In the genomic region with DNA sequence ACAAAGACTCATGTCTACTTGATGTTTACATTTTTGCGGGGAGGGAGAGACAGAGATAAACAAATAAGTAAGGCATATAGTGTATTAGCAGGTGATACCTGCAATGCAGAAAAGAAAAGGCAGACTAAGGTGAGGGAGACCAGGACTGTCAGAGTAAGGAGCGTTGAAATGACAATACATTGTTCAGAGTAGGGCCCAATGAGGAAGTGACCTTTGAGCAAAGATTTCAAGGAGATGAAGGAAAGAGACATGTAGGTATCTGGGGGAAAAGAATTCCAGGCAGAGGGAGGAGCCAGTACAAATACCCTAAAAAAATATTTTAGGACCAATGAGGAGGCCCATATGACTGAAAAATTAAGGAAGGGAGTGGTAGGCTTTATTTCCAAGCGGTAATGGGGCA, we compare ENCODE assay signal across 18 cellular contexts.
A peak's percentile ranks its signal among the peaks of the same experiment; 100 is the strongest.
DNase-seq lines count a peak whose midpoint lies in the region; ATAC-seq and TF ChIP-seq lines count a peak whose summit lies in the region.
"Had no signal": no experiment of that assay in that cellular context is flagged by ENCODE, and none has a peak within 500 bp of the region (broad histone marks: within the 10 kb centered on the region; RNA-seq: fewer than 3 reads in every experiment).

No MANE protein-coding gene starts in this region.

- no peaks in the 10 kb centered on the region for H3K27me3 Mint-ChIP-seq in activated CD4-positive, alpha-beta T cell treated with anti-CD3 and anti-CD28 coated beads, Interleukin-2, amount 10 ng/mL, durations not matched to agents 24 days and 14 days
- no peaks in the 10 kb centered on the region for H3K27me3 Mint-ChIP-seq in T-helper 17 cell

- H3K4me2 ChIP-seq in DND-41 (ENCODE audit: insufficient read depth, low read length), result no peak overlapping the region
- H3K4me2 ChIP-seq: A549, BLaER1 had no signal

- H3K27ac ChIP-seq in DND-41 (ENCODE audit: low read length) (0 out of 2 replicates have a peak overlapping the region, but pooled peaks have one; percentile 26), A673 (ENCODE audit: low read depth, low read length, poor library complexity, severe bottlenecking) (no peak overlapping the region)
- H3K27ac ChIP-seq: 22Rv1, A549, BLaER1, GM23248 had no signal

- H3K9me3 Mint-ChIP-seq in activated CD4-positive, alpha-beta T cell treated with anti-CD3 and anti-CD28 coated beads, Interleukin-2, amount 10 ng/mL, durations not matched to agents 24 days and 14 days, result no peaks in the 10 kb centered on the region
- H3K9me3 Mint-ChIP-seq: CD14-positive monocyte; CD8-positive, alpha-beta T cell had no signal

- CTCF ChIA-PET in A673 (lab: Charles Lee), result no interaction called here

- no peak overlapping the region for H3K4me3 ChIP-seq in DND-41 (ENCODE audit: low read depth in 1 of 2, low read length in 2 of 2)
- H3K4me3 ChIP-seq in mucosa of descending colon, result no peak overlapping the region
- H3K4me3 ChIP-seq in A673 (ENCODE audit: low read depth, low read length, poor library complexity, severe bottlenecking), result no peak overlapping the region
- H3K4me3 ChIP-seq: A549, BLaER1, GM12878, GM23248, HAP-1 had no signal

- H3K36me3 ChIP-seq in DND-41 (ENCODE audit: insufficient read depth, low read length) (no peaks in the 10 kb centered on the region), mucosa of descending colon (ENCODE audit: low read depth) (no peaks in the 10 kb centered on the region), A673 (ENCODE audit: insufficient read depth, low read length, poor library complexity, severe bottlenecking) (no peaks in the 10 kb centered on the region)
- H3K36me3 ChIP-seq: BLaER1, HAP-1 had no signal

- peak; percentile 18 for DNase-seq in activated CD4-positive, alpha-beta T cell treated with anti-CD3 and anti-CD28 coated beads, Interleukin-2, amount 10 ng/mL, durations not matched to agents 24 days and 14 days
- no peak for DNase-seq in activated CD4-positive, alpha-beta T cell treated with anti-CD3 and anti-CD28 coated beads for 1 hour
- DNase-seq in DND-41 (no peak), T-helper 17 cell (no peak), mucosa of descending colon (peak in 1 of 3 donors; percentile 25), A673 (ENCODE audit: low spot score) (no peak), NCI-H2171 (lab: John Stamatoyannopoulos, UW) (no peak)
- DNase-seq: Calu3; CD8-positive, alpha-beta T cell; DMS79 treated with DMSO at 0.1 percent for 48 hours; EL; GM23248 had no signal

- POLR2A ChIA-PET in A673 (lab: Charles Lee; ENCODE audit: low non-redundant PET), result no interaction called here

- H2AFZ ChIP-seq in DND-41 (ENCODE audit: low read depth, low read length), result no peak overlapping the region
- H2AFZ ChIP-seq: GM23248 had no signal

- H3K4me1 ChIP-seq in DND-41 (ENCODE audit: insufficient read depth, low read length), result peaks cover 42% of the 10 kb centered on the region
- no peaks in the 10 kb centered on the region for H3K4me1 ChIP-seq in mucosa of descending colon (ENCODE audit: low read depth)
- no peaks in the 10 kb centered on the region for H3K4me1 ChIP-seq in A673 (ENCODE audit: insufficient read depth, low read length, poor library complexity, severe bottlenecking)
- H3K4me1 ChIP-seq: HAP-1 had no signal

- H3K9me3 ChIP-seq in DND-41 (ENCODE audit: insufficient read depth, low read length, severe bottlenecking) (no peaks in the 10 kb centered on the region), T-helper 17 cell (ENCODE audit: control insufficient read depth, low read length, poor library complexity, severe bottlenecking) (no peaks in the 10 kb centered on the region), mucosa of descending colon (no peaks in the 10 kb centered on the region), A673 (ENCODE audit: low read depth, low read length, poor library complexity, severe bottlenecking) (no peaks in the 10 kb centered on the region)
- H3K9me3 ChIP-seq: A549, BLaER1, HAP-1 had no signal

- H3K36me3 Mint-ChIP-seq in activated CD4-positive, alpha-beta T cell treated with anti-CD3 and anti-CD28 coated beads, Interleukin-2, amount 10 ng/mL, durations not matched to agents 24 days and 14 days (ENCODE audit: low read depth), result no peaks in the 10 kb centered on the region
- H3K36me3 Mint-ChIP-seq in T-helper 17 cell (ENCODE audit: low read depth), result no peaks in the 10 kb centered on the region
- H3K36me3 Mint-ChIP-seq: CD14-positive monocyte; CD8-positive, alpha-beta T cell had no signal

- no peak overlapping the region for H3K9ac ChIP-seq in DND-41 (ENCODE audit: low read depth, low read length)
- H3K9ac ChIP-seq: BLaER1, GM23248 had no signal

- H3K27me3 ChIP-seq in DND-41 (ENCODE audit: insufficient read depth, low read length, poor library complexity) (no peaks in the 10 kb centered on the region), A673 (replicated peaks; ENCODE audit: insufficient read depth, low read depth, low read length, poor library complexity) (no peaks in the 10 kb centered on the region)
- H3K27me3 ChIP-seq: BLaER1 had no signal

- H3K4me1 Mint-ChIP-seq in activated CD4-positive, alpha-beta T cell treated with anti-CD3 and anti-CD28 coated beads, Interleukin-2, amount 10 ng/mL, durations not matched to agents 24 days and 14 days, result peaks cover 19% of the 10 kb centered on the region
- H3K4me1 Mint-ChIP-seq in T-helper 17 cell, result peaks cover 21% of the 10 kb centered on the region

- ATAC-seq in DND-41 (ENCODE audit: insufficient read depth, low read depth) (no peak), T-helper 17 cell (no peak), mucosa of descending colon (peak; percentile 75)
- ATAC-seq: A549; CD8-positive, alpha-beta T cell; GM12878 had no signal

- no peak overlapping the region for H3K4me3 Mint-ChIP-seq in activated CD4-positive, alpha-beta T cell treated with anti-CD3 and anti-CD28 coated beads, Interleukin-2, amount 10 ng/mL, durations not matched to agents 24 days and 14 days
- peak overlapping the region; percentile 41 for H3K4me3 Mint-ChIP-seq in T-helper 17 cell
- H3K4me3 Mint-ChIP-seq: CD14-positive monocyte; CD8-positive, alpha-beta T cell had no signal

- H4K20me1 ChIP-seq in DND-41 (ENCODE audit: insufficient read depth, low read length), result no peaks in the 10 kb centered on the region
- H4K20me1 ChIP-seq: BLaER1 had no signal

- TF ChIP-seq CTCF in DND-41 (IDR thresholded peaks at IDR 0.05; ENCODE audit: borderline replicate concordance, extremely low read depth, low read length, poor library complexity, severe bottlenecking) (no peak), mucosa of descending colon (IDR thresholded peaks at IDR 0.05) (no peak), A673 (conservative IDR thresholded peaks at IDR 0.05; ENCODE audit: low read depth, low read length) (no peak)

- BruUV-seq in A673 (replicated peaks; lab: Mats Ljungman, UMichigan), result no TSS peak

- intact Hi-C loops in activated CD4-positive, alpha-beta T cell treated with anti-CD3 and anti-CD28 coated beads, Interleukin-2, amount 10 ng/mL, durations not matched to agents 24 days and 14 days (cut with micrococcal nuclease), result loop anchor here (1.0 kb wide), 1 partner anchor 28 kb away; no protein-coding TSS in a partner anchor
- intact Hi-C loops in mucosa of descending colon (cut with DNase I, micrococcal nuclease) (no loop called here), A673 (cut with micrococcal nuclease; ENCODE audit: unreplicated experiment) (loop anchor here (2.0 kb wide), 1 partner anchor 52 kb away; no protein-coding TSS in a partner anchor)

- H3K79me2 ChIP-seq in DND-41 (ENCODE audit: insufficient read depth, low read length), result no peaks in the 10 kb centered on the region

- H3K27ac Mint-ChIP-seq in activated CD4-positive, alpha-beta T cell treated with anti-CD3 and anti-CD28 coated beads, Interleukin-2, amount 10 ng/mL, durations not matched to agents 24 days and 14 days, result peak overlapping the region; percentile 9
- H3K27ac Mint-ChIP-seq in T-helper 17 cell, result peak overlapping the region; percentile 75
- H3K27ac Mint-ChIP-seq: CD8-positive, alpha-beta T cell had no signal

Comparison
In these comparisons a context has a peak if more than half of its experiments do, and no peak if none do; other contexts are left out.
1. intact Hi-C loops: an anchor here in activated CD4-positive, alpha-beta T cell treated with anti-CD3 and anti-CD28 coated beads, Interleukin-2, amount 10 ng/mL, durations not matched to agents 24 days and 14 days (1.0 kb wide) and A673 (2.0 kb wide); none called in mucosa of descending colon.